ENCODE assay signal across 11 cellular contexts in genomic region chr14:96225745-96226151, GRCh38. TPM values are rescaled to one million over a fixed set of nuclear protein-coding genes. Genes with fewer than 3 reads are reported as not detected.
DNase-seq lines count a peak whose midpoint lies in the region; ATAC-seq and TF ChIP-seq lines count a peak whose summit lies in the region.
"Had no signal": no experiment of that assay in that cellular context is flagged by ENCODE, and none has a peak within 500 bp of the region (broad histone marks: within the 10 kb centered on the region; RNA-seq: fewer than 3 reads in every experiment).

No MANE protein-coding gene starts in this region.

- H3K36me3 Mint-ChIP-seq in endothelial cell (ENCODE audit: low read depth, unreplicated experiment) = no peaks in the 10 kb centered on the region
- H3K36me3 Mint-ChIP-seq in CD8-positive, alpha-beta T cell = no peaks in the 10 kb centered on the region

- H3K9me3 Mint-ChIP-seq in endothelial cell (ENCODE audit: unreplicated experiment) = peaks cover 4% of the 10 kb centered on the region
- peaks cover 4% of the 10 kb centered on the region for H3K9me3 Mint-ChIP-seq in CD8-positive, alpha-beta T cell

- peaks cover 53 to 80% of the 10 kb centered on the region in 2 experiments for H3K79me1 ChIP-seq in IMR-90 (ENCODE audit: low read depth in 1 of 2, low read length in 2 of 2)

- no peaks in the 10 kb centered on the region for H3K4me1 Mint-ChIP-seq in endothelial cell (ENCODE audit: unreplicated experiment)
- no peaks in the 10 kb centered on the region for H3K4me1 Mint-ChIP-seq in CD8-positive, alpha-beta T cell (ENCODE audit: low read depth)

- H2BK120ac ChIP-seq in IMR-90 (ENCODE audit: low read depth, low read length) = peak overlapping the region; percentile 73

- peak overlapping the region; percentile 3; the same call in 1 of the 2 replicates for H3K14ac ChIP-seq in IMR-90 (replicated peaks; ENCODE audit: low read depth, low read length)

- H3K4ac ChIP-seq in IMR-90 (ENCODE audit: low read depth, low read length) = peak overlapping the region; percentile 61

- dilution Hi-C loops in IMR-90 (cut with HindIII; ENCODE audit: low sequenced_read_pairs, unreplicated experiment) = no loop called here

- 0 out of 2 replicates have a peak overlapping the region, but pooled peaks have one; percentile 20 for H3K23ac ChIP-seq in IMR-90 (ENCODE audit: low read depth, low read length)

- no peak; the same call in 1 of the 2 replicates for TF ChIP-seq POLR2A in IMR-90 (IDR thresholded peaks at IDR 0.05; ENCODE audit: low read depth, low read length)

- peak overlapping the region in 1 of 2 experiments; percentile 37; a peak in 1 of 4 replicates for H4K8ac ChIP-seq in IMR-90 (ENCODE audit: low read depth in 2 of 2, low read length in 2 of 2)

- peak; percentile 46 for TF ChIP-seq RAD21 in IMR-90 (IDR thresholded peaks at IDR 0.05; ENCODE audit: low read length)

- H3K27me3 ChIP-seq in IMR-90 (ENCODE audit: control insufficient read depth, insufficient read depth, low read length) (no peaks in the 10 kb centered on the region), mucosa of rectum (ENCODE audit: control insufficient read depth in 2 of 2, insufficient read depth in 2 of 2, low read length in 2 of 2) (no peaks in the 10 kb centered on the region)
- no peaks in the 10 kb centered on the region for H3K27me3 ChIP-seq in CD8-positive, alpha-beta T cell (ENCODE audit: insufficient read depth, low read length)

- H3K27ac Mint-ChIP-seq in endothelial cell (ENCODE audit: unreplicated experiment) = no peak overlapping the region
- H3K27ac Mint-ChIP-seq in CD8-positive, alpha-beta T cell = no peak overlapping the region

- TF ChIP-seq CTCF in IMR-90 (conservative IDR thresholded peaks at IDR 0.05; ENCODE audit: low read depth, low read length) (peak; percentile 46), endothelial cell (IDR thresholded peaks at IDR 0.05; ENCODE audit: unreplicated experiment) (no peak)
- no peak for TF ChIP-seq CTCF in CD8-positive, alpha-beta T cell (IDR thresholded peaks at IDR 0.05)

- H2AK5ac ChIP-seq in IMR-90 (ENCODE audit: low read depth, low read length) = peak overlapping the region; percentile 10; the same call in 1 of the 2 replicates

- H3K56ac ChIP-seq in IMR-90 (ENCODE audit: extremely low read depth, insufficient read depth, low read length) = no peak overlapping the region

- no peak overlapping the region for H3K4me2 ChIP-seq in IMR-90 (ENCODE audit: low read depth, low read length)

- H3K4me1 ChIP-seq in IMR-90 (ENCODE audit: control insufficient read depth, insufficient read depth, low read length) = peaks cover 19% of the 10 kb centered on the region
- H3K4me1 ChIP-seq in mucosa of rectum (ENCODE audit: control insufficient read depth in 2 of 2, insufficient read depth in 2 of 2, low read length in 2 of 2) = peaks cover 15 to 35% of the 10 kb centered on the region in 2 donors
- no peaks in the 10 kb centered on the region for H3K4me1 ChIP-seq in CD8-positive, alpha-beta T cell (ENCODE audit: insufficient read depth, low read length)
- H3K4me1 ChIP-seq: spleen had no signal

- POLR2A ChIA-PET in IMR-90 (lab: Charles Lee; ENCODE audit: unreplicated experiment) = no interaction called here
- POLR2A ChIA-PET in CD8-positive, alpha-beta T cell (lab: Charles Lee) = no interaction called here

- DNase-seq in AG08396 (ENCODE audit: low spot score) (peak; percentile 62), IMR-90 (peak; percentile 64), endothelial cell (ENCODE audit: low spot score) (peak; percentile 33), G401 (ENCODE audit: low spot score) (no peak)
- DNase-seq in CD8-positive, alpha-beta T cell = no peak
- no peak for DNase-seq in stimulated activated CD8-positive, alpha-beta memory T cell treated with anti-CD3 and anti-CD28 coated beads, Interleukin-4, amount 100 ng/mL, for 48 hours
- DNase-seq: activated gamma-delta T cell treated with Interleukin-2 at 50 U/mL for 16 hours, spleen had no signal

- H3K4me3 ChIP-seq in IMR-90 (ENCODE audit: insufficient read depth, low read depth, low read length) = no peak overlapping the region
- peak overlapping the region in 1 of 2 donors; percentile 20 for H3K4me3 ChIP-seq in mucosa of rectum (ENCODE audit: low read length in 2 of 2)
- no peak overlapping the region for H3K4me3 ChIP-seq in CD8-positive, alpha-beta T cell (ENCODE audit: low read depth, low read length)
- H3K4me3 ChIP-seq: spleen had no signal

- CTCF ChIA-PET in IMR-90 (lab: Yijun Ruan, JAX) = interaction anchor here (0.9 kb wide), 1 partner anchor 125 kb away, joined by 4 read pairs; no protein-coding TSS in a partner anchor
- CTCF ChIA-PET in CD8-positive, alpha-beta T cell (lab: Charles Lee) = no interaction called here

- no peak overlapping the region for H4K5ac ChIP-seq in IMR-90 (ENCODE audit: low read depth, low read length)

- peaks cover 72% of the 10 kb centered on the region for H3K36me3 ChIP-seq in IMR-90 (ENCODE audit: control insufficient read depth, insufficient read depth, low read length)
- peaks cover 0 to 3% of the 10 kb centered on the region in 2 donors for H3K36me3 ChIP-seq in mucosa of rectum (ENCODE audit: control insufficient read depth in 2 of 2, insufficient read depth in 2 of 2, low read length in 2 of 2)
- H3K36me3 ChIP-seq in CD8-positive, alpha-beta T cell (ENCODE audit: insufficient read depth, low read length) = no peaks in the 10 kb centered on the region
- H3K36me3 ChIP-seq: spleen had no signal

- H3K4me3 Mint-ChIP-seq in endothelial cell (ENCODE audit: unreplicated experiment) = no peak overlapping the region
- no peak overlapping the region for H3K4me3 Mint-ChIP-seq in CD8-positive, alpha-beta T cell

- peak overlapping the region; percentile 5; the same call in 1 of the 2 replicates for H2BK20ac ChIP-seq in IMR-90 (ENCODE audit: low read depth, low read length)

- ATAC-seq in IMR-90 (ENCODE audit: low read depth) (peak; percentile 44), HG03175 (IDR thresholded peaks at IDR 0.05; ENCODE audit: unreplicated experiment) (no peak)
- no peak for ATAC-seq in CD8-positive, alpha-beta T cell

- intact Hi-C loops in IMR-90 (cut with micrococcal nuclease) = no loop called here
- intact Hi-C loops in CD8-positive, alpha-beta T cell (cut with DNase I, micrococcal nuclease) = no loop called here

- no peaks in the 10 kb centered on the region for H3K27me3 Mint-ChIP-seq in endothelial cell (ENCODE audit: unreplicated experiment)
- peaks cover 14% of the 10 kb centered on the region for H3K27me3 Mint-ChIP-seq in CD8-positive, alpha-beta T cell (ENCODE audit: low read depth)

- no TSS peak for BruUV-seq in IMR-90 (replicated peaks; lab: Mats Ljungman, UMichigan)

- peaks cover 46% of the 10 kb centered on the region for H3K9me1 ChIP-seq in IMR-90 (ENCODE audit: insufficient read depth, low read length)

- no peak overlapping the region for H3K18ac ChIP-seq in IMR-90 (ENCODE audit: low read depth, low read length)

- peak overlapping the region; percentile 84 for H2AK9ac ChIP-seq in IMR-90 (replicated peaks; ENCODE audit: low read depth, low read length, poor library complexity)

- H4K20me1 ChIP-seq in IMR-90 (ENCODE audit: insufficient read depth, low read length) = peaks cover 49% of the 10 kb centered on the region

- in situ Hi-C loops in IMR-90 (cut with MboI; ENCODE audit: low sequenced_read_pairs) (no loop called here), G401 (cut with HindIII; ENCODE audit: low sequenced_read_pairs) (no loop called here)

- no peak overlapping the region for H3K9ac ChIP-seq in IMR-90 (ENCODE audit: low read depth, low read length)
- H3K9ac ChIP-seq in mucosa of rectum (ENCODE audit: low read depth in 1 of 2, low read length in 2 of 2) = peak overlapping the region; percentile 42 to 47

- peak overlapping the region; percentile 5 for H4K91ac ChIP-seq in IMR-90 (ENCODE audit: insufficient read depth, low read depth, low read length)

- peak overlapping the region; percentile 32; the same call in 1 of the 3 replicates for H2BK15ac ChIP-seq in IMR-90 (ENCODE audit: low read depth, low read length)

- no CpG with 5 or more reads among the region's 5 CpGs for WGBS in IMR-90 (ENCODE audit: extremely low coverage in 2 of 2, insufficient read length in 1 of 2), 2 experiments

- H2BK5ac ChIP-seq in IMR-90 (ENCODE audit: low read depth, low read length, poor library complexity, severe bottlenecking) = peak overlapping the region; percentile 50

- no peak overlapping the region for H3K27ac ChIP-seq in IMR-90 (ENCODE audit: insufficient read depth, low read length)
- peak overlapping the region; percentile 74 to 85 for H3K27ac ChIP-seq in mucosa of rectum (ENCODE audit: low read depth in 2 of 2, low read length in 2 of 2)
- no peak overlapping the region for H3K27ac ChIP-seq in CD8-positive, alpha-beta T cell (ENCODE audit: low read depth, low read length)
- H3K27ac ChIP-seq: spleen had no signal

- H3K9me3 ChIP-seq in IMR-90 (ENCODE audit: control insufficient read depth, insufficient read depth, low read length) (no peaks in the 10 kb centered on the region), mucosa of rectum (ENCODE audit: control insufficient read depth in 2 of 2, low read length in 2 of 2) (no peaks in the 10 kb centered on the region)
- no peaks in the 10 kb centered on the region for H3K9me3 ChIP-seq in CD8-positive, alpha-beta T cell (ENCODE audit: low read length)

- peak overlapping the region; percentile 57 for H2AFZ ChIP-seq in IMR-90 (replicated peaks; ENCODE audit: low read length, poor library complexity)

TF ChIP-seq in IMR-90, 13 proteins besides CTCF, POLR2A, EP300 and RAD21 (continues in another document):
- TF ChIP-seq FOS (IDR thresholded peaks at IDR 0.05; ENCODE audit: low read depth, low read length) = no peak
- TF ChIP-seq RFX5 (IDR thresholded peaks at IDR 0.05; ENCODE audit: low read depth, low read length) = no peak

RNA-seq across cellular contexts. Expression of gene BDKRB2, which starts 21.1 kb away (rescaled TPM):
- total RNA-seq in IMR-90 (2012; rRNA removed) = 60.5 and 73.1 TPM in 2 replicates
- 52.1 and 60.9 TPM in 2 replicates for polyA plus RNA-seq in IMR-90 (2012; rRNA removed)
- polyA plus RNA-seq in IMR-90 (2012; cell fraction: cytosol; rRNA removed) = 32.4 and 87.1 TPM in 2 replicates
- 63.4 and 68.9 TPM in 2 replicates for polyA plus RNA-seq in IMR-90 (2012; cell fraction: nucleus; rRNA removed; ENCODE audit: low replicate concordance)
- 0.15 TPM for total RNA-seq in endothelial cell (ENCODE audit: unreplicated experiment)
- total RNA-seq in CD8-positive, alpha-beta T cell = not detected
- not detected in 2 replicates for total RNA-seq in G401 (2014; rRNA removed; shearing (Covaris generic))
- total RNA-seq: T-helper 2 cell treated with Interferon-gamma antibody and Interleukin-4, amounts not matched to agents 100 ng/mL and 5 ng/mL, for 36 hours had no signal

RNA-seq across cellular contexts. Expression of gene BDKRB1, which starts 30.3 kb away (rescaled TPM):
- total RNA-seq in IMR-90 (2012; rRNA removed) = 51.4 and 56.5 TPM in 2 replicates
- polyA plus RNA-seq in IMR-90 (2012; rRNA removed) = 130 and 142 TPM in 2 replicates
- 48.1 and 276 TPM in 2 replicates for polyA plus RNA-seq in IMR-90 (2012; cell fraction: cytosol; rRNA removed)
- polyA plus RNA-seq in IMR-90 (2012; cell fraction: nucleus; rRNA removed; ENCODE audit: low replicate concordance) = 226 and 290 TPM in 2 replicates
- not detected for total RNA-seq in endothelial cell (ENCODE audit: unreplicated experiment)
- not detected for total RNA-seq in CD8-positive, alpha-beta T cell
- total RNA-seq in G401 (2014; rRNA removed; shearing (Covaris generic)) = not detected in 2 replicates
- total RNA-seq: spleen; T-helper 2 cell treated with Interferon-gamma antibody and Interleukin-4, amounts not matched to agents 100 ng/mL and 5 ng/mL, for 36 hours had no signal

Comparison
In these comparisons a context has a peak if more than half of its experiments do, and no peak if none do; other contexts are left out.
1. DNase-seq: peak in AG08396 (single experiment), IMR-90 (single experiment) and endothelial cell (single experiment); none in CD8-positive, alpha-beta T cell (0 of 7), stimulated activated CD8-positive, alpha-beta memory T cell treated with anti-CD3 and anti-CD28 coated beads, Interleukin-4, amount 100 ng/mL, for 48 hours (single experiment) and G401 (single experiment).
2. H3K27ac ChIP-seq: peak in mucosa of rectum (2 of 2); none in IMR-90 (single experiment) and CD8-positive, alpha-beta T cell (single experiment).
3. RNA of gene BDKRB2, which starts 21.1 kb away (total RNA-seq): 60.5 to 73.1 TPM in IMR-90; 0.15 TPM in endothelial cell (single experiment), not detected in CD8-positive, alpha-beta T cell and not detected in G401; every median in the first group is over 10 times any median in the second.
4. RNA of gene BDKRB1, which starts 30.3 kb away (total RNA-seq): 51.4 to 56.5 TPM in IMR-90; not detected in endothelial cell (single experiment), not detected in CD8-positive, alpha-beta T cell and not detected in G401; every median in the first group is over 10 times any median in the second.